ENCODE assay signal across 2 cellular contexts in the genomic region with DNA sequence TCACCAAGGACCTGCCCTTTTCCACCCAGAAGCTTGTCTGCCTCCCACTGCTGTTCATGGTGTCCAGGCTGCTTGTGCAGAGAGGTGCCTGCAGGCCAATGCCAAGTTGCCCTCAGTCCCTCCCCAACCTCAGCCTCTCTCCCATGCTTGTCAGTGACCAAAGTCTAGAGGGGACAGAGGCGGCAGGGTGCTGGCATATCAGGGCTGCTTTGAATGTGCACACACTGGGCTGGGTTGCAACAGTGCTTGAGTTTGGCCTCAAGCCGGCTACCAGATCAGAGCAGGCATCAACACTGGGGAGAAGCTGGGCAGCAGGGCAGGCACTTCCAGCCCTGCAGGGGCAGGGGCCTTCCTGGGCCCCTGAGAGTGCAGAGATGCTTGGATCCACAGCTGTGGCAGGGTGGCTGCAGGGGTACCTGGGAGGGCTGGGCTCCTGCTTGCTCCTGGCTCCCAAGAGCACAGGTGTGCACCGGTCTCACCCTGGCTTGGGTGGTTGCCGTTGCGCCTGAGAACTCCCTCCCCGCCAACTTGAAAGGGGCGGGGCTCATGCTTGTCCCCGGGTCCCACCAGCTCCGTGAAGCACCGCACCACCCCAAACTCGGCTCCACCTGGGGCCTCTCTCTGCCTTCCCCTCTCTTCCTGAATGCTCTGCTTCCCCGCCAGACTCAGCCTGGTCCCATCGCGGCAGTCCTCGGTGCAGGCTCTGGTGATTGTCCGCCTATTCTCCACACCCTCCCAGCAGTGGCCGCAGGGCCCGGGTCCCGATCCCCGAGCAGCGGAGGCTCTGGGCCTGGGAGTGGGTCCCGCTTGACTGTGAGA.
TF ChIP-seq lines count a peak whose summit lies in the region.

No MANE protein-coding gene starts in this region.

TF ChIP-seq in GM23338, 12 proteins besides CTCF, POLR2A, EP300 and RAD21 (continues in another document):
- no peak for TF ChIP-seq EZH2 (IDR thresholded peaks at IDR 0.05; ENCODE audit: low read depth, unreplicated experiment)
- TF ChIP-seq, protein P1, sequence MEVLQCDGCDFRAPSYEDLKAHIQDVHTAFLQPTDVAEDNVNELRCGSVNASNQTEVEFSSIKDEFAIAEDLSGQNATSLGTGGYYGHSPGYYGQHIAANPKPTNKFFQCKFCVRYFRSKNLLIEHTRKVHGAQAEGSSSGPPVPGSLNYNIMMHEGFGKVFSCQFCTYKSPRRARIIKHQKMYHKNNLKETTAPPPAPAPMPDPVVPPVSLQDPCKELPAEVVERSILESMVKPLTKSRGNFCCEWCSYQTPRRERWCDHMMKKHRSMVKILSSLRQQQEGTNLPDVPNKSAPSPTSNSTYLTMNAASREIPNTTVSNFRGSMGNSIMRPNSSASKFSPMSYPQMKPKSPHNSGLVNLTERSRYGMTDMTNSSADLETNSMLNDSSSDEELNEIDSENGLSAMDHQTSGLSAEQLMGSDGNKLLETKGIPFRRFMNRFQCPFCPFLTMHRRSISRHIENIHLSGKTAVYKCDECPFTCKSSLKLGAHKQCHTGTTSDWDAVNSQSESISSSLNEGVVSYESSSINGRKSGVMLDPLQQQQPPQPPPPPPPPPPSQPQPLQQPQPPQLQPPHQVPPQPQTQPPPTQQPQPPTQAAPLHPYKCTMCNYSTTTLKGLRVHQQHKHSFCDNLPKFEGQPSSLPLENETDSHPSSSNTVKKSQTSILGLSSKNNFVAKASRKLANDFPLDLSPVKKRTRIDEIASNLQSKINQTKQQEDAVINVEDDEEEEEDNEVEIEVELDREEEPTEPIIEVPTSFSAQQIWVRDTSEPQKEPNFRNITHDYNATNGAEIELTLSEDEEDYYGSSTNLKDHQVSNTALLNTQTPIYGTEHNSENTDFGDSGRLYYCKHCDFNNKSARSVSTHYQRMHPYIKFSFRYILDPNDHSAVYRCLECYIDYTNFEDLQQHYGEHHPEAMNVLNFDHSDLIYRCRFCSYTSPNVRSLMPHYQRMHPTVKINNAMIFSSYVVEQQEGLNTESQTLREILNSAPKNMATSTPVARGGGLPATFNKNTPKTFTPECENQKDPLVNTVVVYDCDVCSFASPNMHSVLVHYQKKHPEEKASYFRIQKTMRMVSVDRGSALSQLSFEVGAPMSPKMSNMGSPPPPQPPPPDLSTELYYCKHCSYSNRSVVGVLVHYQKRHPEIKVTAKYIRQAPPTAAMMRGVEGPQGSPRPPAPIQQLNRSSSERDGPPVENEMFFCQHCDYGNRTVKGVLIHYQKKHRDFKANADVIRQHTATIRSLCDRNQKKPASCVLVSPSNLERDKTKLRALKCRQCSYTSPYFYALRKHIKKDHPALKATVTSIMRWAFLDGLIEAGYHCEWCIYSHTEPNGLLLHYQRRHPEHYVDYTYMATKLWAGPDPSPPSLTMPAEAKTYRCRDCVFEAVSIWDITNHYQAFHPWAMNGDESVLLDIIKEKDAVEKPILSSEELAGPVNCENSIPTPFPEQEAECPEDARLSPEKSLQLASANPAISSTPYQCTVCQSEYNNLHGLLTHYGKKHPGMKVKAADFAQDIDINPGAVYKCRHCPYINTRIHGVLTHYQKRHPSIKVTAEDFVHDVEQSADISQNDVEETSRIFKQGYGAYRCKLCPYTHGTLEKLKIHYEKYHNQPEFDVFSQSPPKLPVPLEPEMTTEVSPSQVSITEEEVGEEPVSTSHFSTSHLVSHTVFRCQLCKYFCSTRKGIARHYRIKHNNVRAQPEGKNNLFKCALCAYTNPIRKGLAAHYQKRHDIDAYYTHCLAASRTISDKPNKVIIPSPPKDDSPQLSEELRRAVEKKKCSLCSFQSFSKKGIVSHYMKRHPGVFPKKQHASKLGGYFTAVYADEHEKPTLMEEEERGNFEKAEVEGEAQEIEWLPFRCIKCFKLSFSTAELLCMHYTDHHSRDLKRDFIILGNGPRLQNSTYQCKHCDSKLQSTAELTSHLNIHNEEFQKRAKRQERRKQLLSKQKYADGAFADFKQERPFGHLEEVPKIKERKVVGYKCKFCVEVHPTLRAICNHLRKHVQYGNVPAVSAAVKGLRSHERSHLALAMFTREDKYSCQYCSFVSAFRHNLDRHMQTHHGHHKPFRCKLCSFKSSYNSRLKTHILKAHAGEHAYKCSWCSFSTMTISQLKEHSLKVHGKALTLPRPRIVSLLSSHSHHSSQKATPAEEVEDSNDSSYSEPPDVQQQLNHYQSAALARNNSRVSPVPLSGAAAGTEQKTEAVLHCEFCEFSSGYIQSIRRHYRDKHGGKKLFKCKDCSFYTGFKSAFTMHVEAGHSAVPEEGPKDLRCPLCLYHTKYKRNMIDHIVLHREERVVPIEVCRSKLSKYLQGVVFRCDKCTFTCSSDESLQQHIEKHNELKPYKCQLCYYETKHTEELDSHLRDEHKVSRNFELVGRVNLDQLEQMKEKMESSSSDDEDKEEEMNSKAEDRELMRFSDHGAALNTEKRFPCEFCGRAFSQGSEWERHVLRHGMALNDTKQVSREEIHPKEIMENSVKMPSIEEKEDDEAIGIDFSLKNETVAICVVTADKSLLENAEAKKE (CRISPR knock-in tag; IDR thresholded peaks at IDR 0.05) = no peak
- TF ChIP-seq, protein P2, sequence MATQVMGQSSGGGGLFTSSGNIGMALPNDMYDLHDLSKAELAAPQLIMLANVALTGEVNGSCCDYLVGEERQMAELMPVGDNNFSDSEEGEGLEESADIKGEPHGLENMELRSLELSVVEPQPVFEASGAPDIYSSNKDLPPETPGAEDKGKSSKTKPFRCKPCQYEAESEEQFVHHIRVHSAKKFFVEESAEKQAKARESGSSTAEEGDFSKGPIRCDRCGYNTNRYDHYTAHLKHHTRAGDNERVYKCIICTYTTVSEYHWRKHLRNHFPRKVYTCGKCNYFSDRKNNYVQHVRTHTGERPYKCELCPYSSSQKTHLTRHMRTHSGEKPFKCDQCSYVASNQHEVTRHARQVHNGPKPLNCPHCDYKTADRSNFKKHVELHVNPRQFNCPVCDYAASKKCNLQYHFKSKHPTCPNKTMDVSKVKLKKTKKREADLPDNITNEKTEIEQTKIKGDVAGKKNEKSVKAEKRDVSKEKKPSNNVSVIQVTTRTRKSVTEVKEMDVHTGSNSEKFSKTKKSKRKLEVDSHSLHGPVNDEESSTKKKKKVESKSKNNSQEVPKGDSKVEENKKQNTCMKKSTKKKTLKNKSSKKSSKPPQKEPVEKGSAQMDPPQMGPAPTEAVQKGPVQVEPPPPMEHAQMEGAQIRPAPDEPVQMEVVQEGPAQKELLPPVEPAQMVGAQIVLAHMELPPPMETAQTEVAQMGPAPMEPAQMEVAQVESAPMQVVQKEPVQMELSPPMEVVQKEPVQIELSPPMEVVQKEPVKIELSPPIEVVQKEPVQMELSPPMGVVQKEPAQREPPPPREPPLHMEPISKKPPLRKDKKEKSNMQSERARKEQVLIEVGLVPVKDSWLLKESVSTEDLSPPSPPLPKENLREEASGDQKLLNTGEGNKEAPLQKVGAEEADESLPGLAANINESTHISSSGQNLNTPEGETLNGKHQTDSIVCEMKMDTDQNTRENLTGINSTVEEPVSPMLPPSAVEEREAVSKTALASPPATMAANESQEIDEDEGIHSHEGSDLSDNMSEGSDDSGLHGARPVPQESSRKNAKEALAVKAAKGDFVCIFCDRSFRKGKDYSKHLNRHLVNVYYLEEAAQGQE (IDR thresholded peaks at IDR 0.05; ENCODE audit: unreplicated experiment) = no peak
- no peak for TF ChIP-seq NANOG (IDR thresholded peaks at IDR 0.05; ENCODE audit: borderline replicate concordance)
- no peak for TF ChIP-seq POLR2AphosphoS5 (IDR thresholded peaks at IDR 0.05; ENCODE audit: low read depth)
- no peak for TF ChIP-seq STAT1 (IDR thresholded peaks at IDR 0.05; ENCODE audit: unreplicated experiment)
- no peak for TF ChIP-seq ZNF331 (CRISPR knock-in tag; IDR thresholded peaks at IDR 0.05; ENCODE audit: low read depth)

TF ChIP-seq in HepG2, 621 proteins besides CTCF, POLR2A, EP300 and RAD21:
- no peak for TF ChIP-seq KLF11 (CRISPR knock-in tag; IDR thresholded peaks at IDR 0.05)
- TF ChIP-seq, protein P3, sequence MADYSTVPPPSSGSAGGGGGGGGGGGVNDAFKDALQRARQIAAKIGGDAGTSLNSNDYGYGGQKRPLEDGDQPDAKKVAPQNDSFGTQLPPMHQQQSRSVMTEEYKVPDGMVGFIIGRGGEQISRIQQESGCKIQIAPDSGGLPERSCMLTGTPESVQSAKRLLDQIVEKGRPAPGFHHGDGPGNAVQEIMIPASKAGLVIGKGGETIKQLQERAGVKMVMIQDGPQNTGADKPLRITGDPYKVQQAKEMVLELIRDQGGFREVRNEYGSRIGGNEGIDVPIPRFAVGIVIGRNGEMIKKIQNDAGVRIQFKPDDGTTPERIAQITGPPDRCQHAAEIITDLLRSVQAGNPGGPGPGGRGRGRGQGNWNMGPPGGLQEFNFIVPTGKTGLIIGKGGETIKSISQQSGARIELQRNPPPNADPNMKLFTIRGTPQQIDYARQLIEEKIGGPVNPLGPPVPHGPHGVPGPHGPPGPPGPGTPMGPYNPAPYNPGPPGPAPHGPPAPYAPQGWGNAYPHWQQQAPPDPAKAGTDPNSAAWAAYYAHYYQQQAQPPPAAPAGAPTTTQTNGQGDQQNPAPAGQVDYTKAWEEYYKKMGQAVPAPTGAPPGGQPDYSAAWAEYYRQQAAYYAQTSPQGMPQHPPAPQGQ (CRISPR knock-in tag; IDR thresholded peaks at IDR 0.05; ENCODE audit: borderline replicate concordance) = no peak
- no peak for TF ChIP-seq HOXA3 (CRISPR knock-in tag; IDR thresholded peaks at IDR 0.05)
- TF ChIP-seq MTF2 (CRISPR knock-in tag; IDR thresholded peaks at IDR 0.05; ENCODE audit: borderline replicate concordance) = no peak
- TF ChIP-seq, protein P4, sequence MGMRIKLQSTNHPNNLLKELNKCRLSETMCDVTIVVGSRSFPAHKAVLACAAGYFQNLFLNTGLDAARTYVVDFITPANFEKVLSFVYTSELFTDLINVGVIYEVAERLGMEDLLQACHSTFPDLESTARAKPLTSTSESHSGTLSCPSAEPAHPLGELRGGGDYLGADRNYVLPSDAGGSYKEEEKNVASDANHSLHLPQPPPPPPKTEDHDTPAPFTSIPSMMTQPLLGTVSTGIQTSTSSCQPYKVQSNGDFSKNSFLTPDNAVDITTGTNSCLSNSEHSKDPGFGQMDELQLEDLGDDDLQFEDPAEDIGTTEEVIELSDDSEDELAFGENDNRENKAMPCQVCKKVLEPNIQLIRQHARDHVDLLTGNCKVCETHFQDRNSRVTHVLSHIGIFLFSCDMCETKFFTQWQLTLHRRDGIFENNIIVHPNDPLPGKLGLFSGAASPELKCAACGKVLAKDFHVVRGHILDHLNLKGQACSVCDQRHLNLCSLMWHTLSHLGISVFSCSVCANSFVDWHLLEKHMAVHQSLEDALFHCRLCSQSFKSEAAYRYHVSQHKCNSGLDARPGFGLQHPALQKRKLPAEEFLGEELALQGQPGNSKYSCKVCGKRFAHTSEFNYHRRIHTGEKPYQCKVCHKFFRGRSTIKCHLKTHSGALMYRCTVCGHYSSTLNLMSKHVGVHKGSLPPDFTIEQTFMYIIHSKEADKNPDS (CRISPR knock-in tag; IDR thresholded peaks at IDR 0.05) = no peak
- no peak for TF ChIP-seq NFRKB (IDR thresholded peaks at IDR 0.05)
- TF ChIP-seq SIX4 (CRISPR knock-in tag; IDR thresholded peaks at IDR 0.05) = no peak
